23 cellular contexts compared by ENCODE assay signal in the genomic region with DNA sequence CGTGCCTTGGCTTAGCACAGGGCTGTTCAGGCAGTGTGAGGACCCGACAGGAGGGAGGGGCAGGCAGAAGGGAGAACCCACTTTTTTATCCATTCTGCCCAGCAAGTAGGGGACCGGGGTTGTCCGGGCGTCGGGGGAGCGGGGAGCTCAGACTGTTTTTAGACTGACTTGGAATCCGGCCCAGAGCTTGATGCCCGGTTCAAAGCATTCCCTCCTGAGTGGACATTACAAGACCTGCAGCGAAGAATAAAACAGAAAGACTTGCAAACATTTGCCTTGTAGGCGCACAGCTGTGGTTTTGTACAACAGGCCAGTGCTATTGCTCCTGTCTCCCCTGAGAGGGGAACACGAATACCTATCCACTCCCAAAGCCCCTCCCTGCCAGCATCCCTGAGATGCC.
DNase-seq lines count a peak whose midpoint lies in the region; ATAC-seq and TF ChIP-seq lines count a peak whose summit lies in the region.
"Had no signal": no experiment of that assay in that cellular context is flagged by ENCODE, and none has a peak within 500 bp of the region (broad histone marks: within the 10 kb centered on the region; RNA-seq: fewer than 3 reads in every experiment).

No MANE protein-coding gene starts in this region.

- H2BK15ac ChIP-seq in mesenchymal stem cell (ENCODE audit: low read depth, poor library complexity, severe bottlenecking) = peak overlapping the region; percentile 4

- no peak overlapping the region; the same call in 1 of the 2 replicates for H3K27ac ChIP-seq in HEK293 (ENCODE audit: extremely low read depth, low read depth, low read length)
- no peak overlapping the region for H3K27ac ChIP-seq in brain microvascular endothelial cell
- H3K27ac ChIP-seq in mesenchymal stem cell (ENCODE audit: low read length, poor library complexity, severe bottlenecking) = peak overlapping the region; percentile 27
- peak overlapping the region in 2 of 4 donors; percentile 3 to 15 for H3K27ac ChIP-seq in esophagus muscularis mucosa (replicated peaks in 1 of 4)
- H3K27ac ChIP-seq: cardiac muscle cell, heart left ventricle had no signal

- TF ChIP-seq CTCF in HEK293 (tag by site-specific recombination; IDR thresholded peaks at IDR 0.05) (no peak), brain microvascular endothelial cell (IDR thresholded peaks at IDR 0.05; ENCODE audit: low read depth, low read length, missing control alignments) (no peak), esophagus muscularis mucosa (IDR thresholded peaks at IDR 0.05) (no peak)

- H3K4me1 Mint-ChIP-seq in stimulated activated naive CD8-positive, alpha-beta T cell treated with anti-CD3 and anti-CD28 coated beads, Interleukin-15, amount 100 ng/mL, for 72 hours = peaks cover 23% of the 10 kb centered on the region

- 72% methylated on average over 12 of the region's 12 CpGs for WGBS in mesenchymal stem cell
- whole genome bisulfite sequencing in esophagus muscularis mucosa = 37% methylated on average over 12 of the region's 12 CpGs

- CTCF ChIA-PET in HEK293 (lab: Yijun Ruan, JAX) = interaction anchor here (0.6 kb wide), 1 partner anchor 196 kb away, joined by 3 read pairs; no protein-coding TSS in a partner anchor

- H3K27me3 ChIP-seq in brain microvascular endothelial cell (replicated peaks) (peaks cover 62% of the 10 kb centered on the region), mesenchymal stem cell (ENCODE audit: control insufficient read depth in 1 of 2, insufficient read depth in 1 of 2, low read length in 2 of 2) (peaks cover 15 to 79% of the 10 kb centered on the region in 2 experiments), skeletal muscle satellite cell (ENCODE audit: control insufficient read depth, insufficient read depth, low read length) (peaks cover 31% of the 10 kb centered on the region), esophagus muscularis mucosa (no peaks in the 10 kb centered on the region)
- H3K27me3 ChIP-seq: cardiac muscle cell had no signal

- TF ChIP-seq EP300 in esophagus muscularis mucosa (IDR thresholded peaks at IDR 0.05) = no peak

- H3K14ac ChIP-seq in mesenchymal stem cell (ENCODE audit: low read length in 2 of 2) = peak overlapping the region in 1 of 2 experiments; percentile 13

- H3K4me2 ChIP-seq in mesenchymal stem cell (ENCODE audit: low read length, poor library complexity, severe bottlenecking) = no peak overlapping the region
- H3K4me2 ChIP-seq in skeletal muscle satellite cell (ENCODE audit: low read length) = peak overlapping the region; percentile 7

- peak overlapping the region; percentile 61 to 93 for H2BK12ac ChIP-seq in mesenchymal stem cell (ENCODE audit: low read length in 2 of 2)

- H3K4me3 ChIP-seq in HEK293 (ENCODE audit: low read depth, low read length) (no peak overlapping the region), brain microvascular endothelial cell (ENCODE audit: low read depth, low read length) (no peak overlapping the region), mesenchymal stem cell (ENCODE audit: insufficient read depth in 1 of 2, low read depth in 1 of 2, low read length in 2 of 2) (no peak overlapping the region), skeletal muscle satellite cell (ENCODE audit: low read length) (no peak overlapping the region), esophagus muscularis mucosa (no peak overlapping the region)
- H3K4me3 ChIP-seq: cardiac muscle cell, HAP-1, heart left ventricle had no signal

- H3K36me3 ChIP-seq in HEK293 (ENCODE audit: control insufficient read depth in 2 of 2, insufficient read depth in 1 of 2, low read length in 2 of 2) (no peaks in the 10 kb centered on the region), brain microvascular endothelial cell (replicated peaks) (no peaks in the 10 kb centered on the region), mesenchymal stem cell (ENCODE audit: control insufficient read depth in 1 of 2, insufficient read depth in 2 of 2, low read depth in 1 of 2, low read length in 2 of 2) (no peaks in the 10 kb centered on the region), skeletal muscle satellite cell (ENCODE audit: insufficient read depth, low read length) (no peaks in the 10 kb centered on the region), esophagus muscularis mucosa (no peaks in the 10 kb centered on the region)
- H3K36me3 ChIP-seq: cardiac muscle cell, HAP-1, heart left ventricle had no signal

- DNase-seq in brain microvascular endothelial cell (peak; percentile 6), mesenchymal stem cell (peak; percentile 41), esophagus muscularis mucosa (ENCODE audit: extremely low spot score) (no peak), occipital lobe (lab: John Stamatoyannopoulos, UW) (no peak)
- no peak for DNase-seq in activated CD4-positive, alpha-beta T cell treated with anti-CD3 and anti-CD28 coated beads, Interleukin-2, amount 50 U/mL, for 4 hours
- no peak for DNase-seq in stimulated activated naive CD8-positive, alpha-beta T cell treated with anti-CD3 and anti-CD28 coated beads, Interleukin-15, amount 100 ng/mL, for 72 hours
- DNase-seq: activated B cell treated with CpG ODN at 0.5 μM for 24 hours; activated CD8-positive, alpha-beta memory T cell treated with anti-CD3 and anti-CD28 coated beads for 24 hours; activated naive CD8-positive, alpha-beta T cell treated with anti-CD3 and anti-CD28 coated beads, Interleukin-2, amount 10 ng/mL, durations not matched to agents 7 days and 5 days; CD8-positive, alpha-beta T cell; effector CD8-positive, alpha-beta T cell; heart left ventricle; Karpas-422; NCI-H1105 treated with DMSO at 0.1 percent for 48 hours; NCI-H524; OCI-M1; stimulated activated naive CD8-positive, alpha-beta T cell treated with anti-CD3 and anti-CD28 coated beads, Interleukin-15, Interleukin-2, amounts not matched to agents 100 U/mL and 50 U/mL, for 24 hours had no signal

- POLR2A ChIA-PET in HEK293 (lab: Yijun Ruan, JAX) = interaction anchor here (1.1 to 1.4 kb wide), 3 partner anchors 29 to 194 kb away, joined by 3 to 4 read pairs (median 3); no protein-coding TSS in a partner anchor

- peak overlapping the region; percentile 63 for H2AK5ac ChIP-seq in mesenchymal stem cell (ENCODE audit: low read length, severe bottlenecking)

- H4K91ac ChIP-seq in mesenchymal stem cell (ENCODE audit: low read length) = peak overlapping the region; percentile 83

- no peaks in the 10 kb centered on the region for H3K79me1 ChIP-seq in mesenchymal stem cell (replicated peaks; ENCODE audit: low read length, poor library complexity, severe bottlenecking)

- intact Hi-C loops in esophagus muscularis mucosa (cut with DNase I) = loop anchor here (10.0 kb wide), 1 partner anchor 180 kb away; no protein-coding TSS in a partner anchor

- H3K9me3 ChIP-seq in HEK293 (ENCODE audit: control insufficient read depth, insufficient read depth, low read depth, low read length) (no peaks in the 10 kb centered on the region), mesenchymal stem cell (ENCODE audit: control insufficient read depth, low read length) (no peaks in the 10 kb centered on the region), skeletal muscle satellite cell (replicated peaks; ENCODE audit: low read length) (no peaks in the 10 kb centered on the region), esophagus muscularis mucosa (no peaks in the 10 kb centered on the region)
- H3K9me3 ChIP-seq: HAP-1, heart left ventricle had no signal

- no peak overlapping the region for H3K4me3 Mint-ChIP-seq in stimulated activated naive CD8-positive, alpha-beta T cell treated with anti-CD3 and anti-CD28 coated beads, Interleukin-15, amount 100 ng/mL, for 72 hours
- H3K4me3 Mint-ChIP-seq: activated B cell treated with CpG ODN at 0.5 μM for 24 hours; activated naive CD8-positive, alpha-beta T cell treated with anti-CD3 and anti-CD28 coated beads, Interleukin-2, amount 10 ng/mL, durations not matched to agents 7 days and 5 days; activated T-helper 1 cell treated with anti-CD3 and anti-CD28 coated beads, Interleukin-12 subunit alpha, Interleukin-12 subunit beta, Interleukin-2, Interleukin-4 antibody, amounts not matched to agents 30 ng/mL and 10 ng/mL and 1 ng/mL, durations not matched to agents 14 hours and 24 hours and 36 hours; CD8-positive, alpha-beta T cell; natural killer cell treated with Interleukin-12 subunit alpha and Interleukin-12 subunit beta and Interleukin-15 and Interleukin-18, amount 100 ng/mL, for 72 hours had no signal

- in situ Hi-C loops in brain microvascular endothelial cell (cut with HindIII; ENCODE audit: low pct_ligation_motif_present, low sequenced_read_pairs) = no loop called here

- H3K9me3 Mint-ChIP-seq in stimulated activated naive CD8-positive, alpha-beta T cell treated with anti-CD3 and anti-CD28 coated beads, Interleukin-15, amount 100 ng/mL, for 72 hours = no peaks in the 10 kb centered on the region
- H3K9me3 Mint-ChIP-seq: activated B cell treated with CpG ODN at 0.5 μM for 24 hours; activated naive CD8-positive, alpha-beta T cell treated with anti-CD3 and anti-CD28 coated beads, Interleukin-2, amount 10 ng/mL, durations not matched to agents 7 days and 5 days; activated T-helper 1 cell treated with anti-CD3 and anti-CD28 coated beads, Interleukin-12 subunit alpha, Interleukin-12 subunit beta, Interleukin-2, Interleukin-4 antibody, amounts not matched to agents 30 ng/mL and 10 ng/mL and 1 ng/mL, durations not matched to agents 14 hours and 24 hours and 36 hours; CD8-positive, alpha-beta T cell; natural killer cell treated with Interleukin-12 subunit alpha and Interleukin-12 subunit beta and Interleukin-15 and Interleukin-18, amount 100 ng/mL, for 72 hours had no signal

- H3K23ac ChIP-seq in mesenchymal stem cell (ENCODE audit: low read length in 2 of 2) = peak overlapping the region in 1 of 2 experiments; percentile 1

- H3K4me1 ChIP-seq in HEK293 (ENCODE audit: control insufficient read depth, insufficient read depth, low read length) (peaks cover 3% of the 10 kb centered on the region), mesenchymal stem cell (ENCODE audit: control insufficient read depth, insufficient read depth, low read depth, low read length) (peaks cover 17% of the 10 kb centered on the region), skeletal muscle satellite cell (ENCODE audit: control insufficient read depth, insufficient read depth, low read length) (peaks cover 14% of the 10 kb centered on the region), esophagus muscularis mucosa (peaks cover 8 to 32% (median 24%) of the 10 kb centered on the region in 4 donors)

- H2BK5ac ChIP-seq in mesenchymal stem cell (ENCODE audit: low read depth, low read length, poor library complexity, severe bottlenecking) = no peak overlapping the region

- TF ChIP-seq POLR2A in esophagus muscularis mucosa (IDR thresholded peaks at IDR 0.05; ENCODE audit: low read depth) = no peak

- no peak overlapping the region for H2AFZ ChIP-seq in mesenchymal stem cell (ENCODE audit: low read depth, low read length)

- H4K8ac ChIP-seq in mesenchymal stem cell (ENCODE audit: low read length) = peak overlapping the region; percentile 86

- peak overlapping the region in 1 of 2 experiments; percentile 81 for H3K4ac ChIP-seq in mesenchymal stem cell (ENCODE audit: low read depth in 1 of 2, low read length in 2 of 2)

- no peak overlapping the region for H3K9ac ChIP-seq in mesenchymal stem cell (ENCODE audit: low read length)
- no peak overlapping the region for H3K9ac ChIP-seq in skeletal muscle satellite cell (ENCODE audit: low read depth, low read length)

- H3K27me3 Mint-ChIP-seq in stimulated activated naive CD8-positive, alpha-beta T cell treated with anti-CD3 and anti-CD28 coated beads, Interleukin-15, amount 100 ng/mL, for 72 hours = peaks cover 70% of the 10 kb centered on the region

- no peak overlapping the region for H2BK120ac ChIP-seq in mesenchymal stem cell (ENCODE audit: low read depth, low read length)

- H3K18ac ChIP-seq in mesenchymal stem cell (ENCODE audit: low read depth in 1 of 2, low read length in 2 of 2) = peak overlapping the region; percentile 47 to 89

- H3K27ac Mint-ChIP-seq in stimulated activated naive CD8-positive, alpha-beta T cell treated with anti-CD3 and anti-CD28 coated beads, Interleukin-15, amount 100 ng/mL, for 72 hours = no peak overlapping the region
- H3K27ac Mint-ChIP-seq: activated B cell treated with CpG ODN at 0.5 μM for 24 hours; activated naive CD8-positive, alpha-beta T cell treated with anti-CD3 and anti-CD28 coated beads, Interleukin-2, amount 10 ng/mL, durations not matched to agents 7 days and 5 days; activated T-helper 1 cell treated with anti-CD3 and anti-CD28 coated beads, Interleukin-12 subunit alpha, Interleukin-12 subunit beta, Interleukin-2, Interleukin-4 antibody, amounts not matched to agents 30 ng/mL and 10 ng/mL and 1 ng/mL, durations not matched to agents 14 hours and 24 hours and 36 hours; CD8-positive, alpha-beta T cell; natural killer cell treated with Interleukin-12 subunit alpha and Interleukin-12 subunit beta and Interleukin-15 and Interleukin-18, amount 100 ng/mL, for 72 hours had no signal

- ATAC-seq in stimulated activated naive CD8-positive, alpha-beta T cell treated with anti-CD3 and anti-CD28 coated beads, Interleukin-15, amount 100 ng/mL, for 72 hours = no peak
- ATAC-seq: CD8-positive, alpha-beta T cell; heart left ventricle; natural killer cell treated with Interleukin-12 subunit alpha and Interleukin-12 subunit beta and Interleukin-15 and Interleukin-18, amount 100 ng/mL, for 72 hours; stimulated activated naive CD8-positive, alpha-beta T cell treated with anti-CD3 and anti-CD28 coated beads, Interleukin-15, Interleukin-2, amounts not matched to agents 100 U/mL and 50 U/mL, for 24 hours had no signal

Comparison
In these comparisons a context has a peak if more than half of its experiments do, and no peak if none do; other contexts are left out.
1. DNase-seq: peak in brain microvascular endothelial cell (single experiment) and mesenchymal stem cell (single experiment); none in activated CD4-positive, alpha-beta T cell treated with anti-CD3 and anti-CD28 coated beads, Interleukin-2, amount 50 U/mL, for 4 hours (0 of 2), esophagus muscularis mucosa (single experiment), stimulated activated naive CD8-positive, alpha-beta T cell treated with anti-CD3 and anti-CD28 coated beads, Interleukin-15, amount 100 ng/mL, for 72 hours (0 of 2) and occipital lobe (single experiment).